In the genomic region with DNA sequence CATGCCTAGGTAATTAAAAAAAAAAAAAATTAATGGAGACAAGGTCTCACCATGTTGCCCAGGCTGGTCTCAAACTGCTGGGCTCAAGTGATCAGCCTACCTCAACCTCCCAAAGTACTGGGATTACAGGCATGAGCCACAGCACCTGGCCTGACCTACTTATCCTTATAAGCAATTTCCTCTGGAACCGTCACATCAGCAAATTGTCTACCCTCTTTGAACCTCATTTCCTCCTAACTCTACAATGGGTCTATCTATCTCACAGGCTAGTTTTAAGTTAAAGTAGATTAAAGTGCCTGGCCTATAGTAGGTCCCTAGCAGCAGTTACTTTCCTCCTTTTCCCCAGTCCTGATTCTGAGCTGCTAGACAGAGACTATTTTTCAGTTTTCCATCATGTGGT, we compare ENCODE assay signal across 22 cellular contexts.
"Had no signal": no experiment of that assay in that cellular context is flagged by ENCODE, and none has a peak within 500 bp of the region (broad histone marks: within the 10 kb centered on the region; RNA-seq: fewer than 3 reads in every experiment).

No MANE protein-coding gene starts in this region.

- DNase-seq: activated CD4-positive, alpha-beta T cell treated with anti-CD3 and anti-CD28 coated beads, Interleukin-2, amount 50 U/mL, for 4 hours; activated CD8-positive, alpha-beta memory T cell treated with anti-CD3 and anti-CD28 coated beads, Interleukin-2, amount 50 U/mL, for 4 hours; activated gamma-delta T cell treated with Interleukin-2 at 50 U/mL for 16 hours; activated naive CD4-positive, alpha-beta T cell treated with anti-CD3 and anti-CD28 coated beads, Interleukin-2, amount 50 U/mL, for 16 hours; activated T-cell treated with anti-CD3 and anti-CD28 coated beads, Interleukin-2, amount 50 U/mL, for 1 hour; amniotic stem cell; effector CD8-positive, alpha-beta T cell; glutamatergic neuron; left lung; mesendoderm; natural killer cell; posterior cingulate gyrus; spleen; stimulated activated naive CD4-positive, alpha-beta T cell treated with Interleukin-2 at 50 U/mL for 16 hours; T-helper 9 cell had no signal

- H3K4me3 Mint-ChIP-seq: central memory CD8-positive, alpha-beta T cell; natural killer cell; neural progenitor cell had no signal

- H3K27ac ChIP-seq: neural progenitor cell, VCaP had no signal

- H3K9ac ChIP-seq: neural progenitor cell had no signal

- H3K4me2 ChIP-seq: neural progenitor cell had no signal

- H3K9me3 Mint-ChIP-seq: natural killer cell had no signal

- H3K4me3 ChIP-seq: breast epithelium, left lung, lung, neural progenitor cell, spleen, tibial nerve had no signal

- H3K4me1 ChIP-seq: breast epithelium, neural progenitor cell had no signal

- H3K27me3 ChIP-seq: breast epithelium, left lung, neural progenitor cell, spleen, tibial nerve had no signal

- H3K36me3 Mint-ChIP-seq: natural killer cell had no signal

- H2AFZ ChIP-seq: neural progenitor cell had no signal

- H3K4me1 Mint-ChIP-seq: central memory CD8-positive, alpha-beta T cell; neural progenitor cell had no signal

- H3K27me3 Mint-ChIP-seq: central memory CD8-positive, alpha-beta T cell had no signal

- ATAC-seq: left lung, natural killer cell, right cardiac atrium had no signal

- H3K36me3 ChIP-seq: breast epithelium, left lung, neural progenitor cell, spleen, tibial nerve had no signal

- H3K27ac Mint-ChIP-seq: natural killer cell, neural progenitor cell had no signal
